In the genomic region with DNA sequence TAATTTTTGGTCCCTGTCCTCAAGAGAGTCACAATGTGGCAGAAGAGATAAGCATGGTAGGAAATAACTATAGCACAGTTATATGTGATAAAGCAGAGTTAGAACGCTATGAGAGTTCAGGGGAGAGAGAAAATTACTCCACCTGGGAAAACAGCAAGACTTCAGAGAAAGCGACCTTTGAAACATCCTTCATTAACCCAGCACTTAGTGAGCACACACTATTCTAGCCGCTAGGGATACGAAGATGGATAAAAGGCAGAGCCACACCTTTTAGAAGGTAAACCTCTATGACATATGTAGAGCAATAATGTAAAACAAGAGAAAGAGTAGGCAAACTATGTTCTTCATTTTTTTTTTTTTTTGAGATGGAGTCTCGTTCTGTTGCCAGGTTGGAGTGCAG, we compare ENCODE assay signal across 27 cellular contexts.
"Had no signal": no experiment of that assay in that cellular context is flagged by ENCODE, and none has a peak within 500 bp of the region (broad histone marks: within the 10 kb centered on the region; RNA-seq: fewer than 3 reads in every experiment).

No MANE protein-coding gene starts in this region.

- H3K27me3 ChIP-seq: heart left ventricle, pancreas, spleen, suprapubic skin, tibial artery, upper lobe of right lung had no signal

- H3K27me3 Mint-ChIP-seq: naive thymus-derived CD4-positive, alpha-beta T cell; stimulated activated naive CD8-positive, alpha-beta T cell treated with anti-CD3 and anti-CD28 coated beads, Interleukin-15, Interleukin-2, amounts not matched to agents 100 ng/mL and 50 ng/mL, for 24 hours had no signal

- H3K27ac Mint-ChIP-seq: mesothelial cell of epicardium; nephron; stimulated activated effector memory CD8-positive, alpha-beta T cell treated with anti-CD3 and anti-CD28 coated beads, Interleukin-12 subunit alpha, Interleukin-12 subunit beta, amount 100 ng/mL, for 72 hours; stimulated activated naive CD8-positive, alpha-beta T cell treated with anti-CD3 and anti-CD28 coated beads, Interleukin-15, Interleukin-2, amounts not matched to agents 100 ng/mL and 50 ng/mL, for 24 hours had no signal

- DNase-seq: heart left ventricle; kidney; left ventricle myocardium inferior; mesendoderm; naive thymus-derived CD4-positive, alpha-beta T cell; nucleus accumbens; pancreas; posterior cingulate gyrus; retina; right cardiac atrium; spleen; stimulated activated CD4-positive, alpha-beta T cell treated with anti-CD3 and anti-CD28 coated beads, Interleukin-4, amount 100 ng/mL, for 24 hours; stimulated activated naive CD4-positive, alpha-beta T cell; tibial artery; trophoblast cell; upper lobe of right lung had no signal

- H3K4me1 Mint-ChIP-seq: neural crest cell had no signal

- H3K27ac ChIP-seq: heart left ventricle, left ventricle myocardium inferior, pancreas, prostate gland, skin epidermis, spleen, suprapubic skin, thoracic aorta, tibial artery, upper lobe of right lung had no signal

- H3K9me3 ChIP-seq: heart left ventricle, left ventricle myocardium inferior, pancreas, prostate gland, spleen, suprapubic skin, thoracic aorta, tibial artery, upper lobe of right lung had no signal

- H3K4me1 ChIP-seq: pancreas, prostate gland, suprapubic skin had no signal

- H3K9me3 Mint-ChIP-seq: mesothelial cell of epicardium; naive thymus-derived CD4-positive, alpha-beta T cell; nephron; neural crest cell; stimulated activated effector memory CD8-positive, alpha-beta T cell treated with anti-CD3 and anti-CD28 coated beads, Interleukin-12 subunit alpha, Interleukin-12 subunit beta, amount 100 ng/mL, for 72 hours; stimulated activated naive CD8-positive, alpha-beta T cell treated with anti-CD3 and anti-CD28 coated beads, Interleukin-15, Interleukin-2, amounts not matched to agents 100 ng/mL and 50 ng/mL, for 24 hours had no signal

- H3K36me3 ChIP-seq: heart left ventricle, left ventricle myocardium inferior, pancreas, prostate gland, spleen, suprapubic skin, thoracic aorta, tibial artery, upper lobe of right lung had no signal

- H3K4me3 Mint-ChIP-seq: mesothelial cell of epicardium; naive thymus-derived CD4-positive, alpha-beta T cell; nephron; neural crest cell; stimulated activated effector memory CD8-positive, alpha-beta T cell treated with anti-CD3 and anti-CD28 coated beads, Interleukin-12 subunit alpha, Interleukin-12 subunit beta, amount 100 ng/mL, for 72 hours; stimulated activated naive CD8-positive, alpha-beta T cell treated with anti-CD3 and anti-CD28 coated beads, Interleukin-15, Interleukin-2, amounts not matched to agents 100 ng/mL and 50 ng/mL, for 24 hours had no signal

- H3K36me3 Mint-ChIP-seq: stimulated activated effector memory CD8-positive, alpha-beta T cell treated with anti-CD3 and anti-CD28 coated beads, Interleukin-12 subunit alpha, Interleukin-12 subunit beta, amount 100 ng/mL, for 72 hours had no signal

- H3K4me3 ChIP-seq: heart left ventricle, left ventricle myocardium inferior, lung, pancreas, prostate gland, skin epidermis, spleen, suprapubic skin, thoracic aorta, tibial artery, upper lobe of right lung had no signal

- ATAC-seq: heart left ventricle; naive thymus-derived CD4-positive, alpha-beta T cell; pancreas; right cardiac atrium; sciatic nerve; stimulated activated effector memory CD8-positive, alpha-beta T cell treated with anti-CD3 and anti-CD28 coated beads, Interleukin-12 subunit alpha, Interleukin-12 subunit beta, amount 100 ng/mL, for 72 hours; upper lobe of right lung had no signal
